Comparison of ENCODE assay signal across 14 cellular contexts in the genomic region with DNA sequence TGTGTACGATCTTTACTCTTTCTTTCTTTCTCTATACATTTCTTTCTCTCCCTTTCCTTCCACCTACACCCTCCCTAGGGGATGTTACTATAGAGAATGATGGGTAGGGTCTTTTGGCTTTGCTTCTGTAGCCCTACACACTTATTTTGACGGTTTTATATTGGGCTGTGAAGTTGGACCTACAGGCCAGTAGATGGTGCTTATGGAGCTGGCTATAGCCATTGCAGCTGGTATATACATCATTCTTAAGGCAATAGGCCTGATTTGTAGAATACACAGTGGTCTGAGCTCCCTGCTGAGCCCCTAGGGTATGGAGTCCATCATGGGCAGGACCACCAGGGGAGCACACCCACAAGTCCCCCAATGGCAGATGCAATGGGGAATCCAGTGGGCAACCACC.
A peak's percentile ranks its signal among the peaks of the same experiment; 100 is the strongest.
DNase-seq lines count a peak whose midpoint lies in the region; ATAC-seq and TF ChIP-seq lines count a peak whose summit lies in the region.
"Had no signal": no experiment of that assay in that cellular context is flagged by ENCODE, and none has a peak within 500 bp of the region (broad histone marks: within the 10 kb centered on the region; RNA-seq: fewer than 3 reads in every experiment).

No MANE protein-coding gene starts in this region.

- DNase-seq in AG09309 (ENCODE audit: low read depth), result no peak
- peak; percentile 6 for DNase-seq in ELR (ENCODE audit: low read depth)
- no peak for DNase-seq in WERI-Rb-1
- DNase-seq in fibroblast of the aortic adventitia (ENCODE audit: low read depth), result peak; percentile 10
- no peak for DNase-seq in colonic mucosa
- DNase-seq in SW480 (ENCODE audit: low spot score), result no peak
- DNase-seq in NCI-H510A (lab: John Stamatoyannopoulos, UW), result no peak
- DNase-seq: AML-193; CD4-positive, CD25-positive, alpha-beta regulatory T cell; DMS53 had no signal

- H3K36me3 ChIP-seq in WERI-Rb-1, result no peaks in the 10 kb centered on the region
- H3K36me3 ChIP-seq in colonic mucosa, result no peaks in the 10 kb centered on the region
- H3K36me3 ChIP-seq: BLaER1 treated with 17β-estradiol and CSF1 and Interleukin-3, amounts not matched to agents 10 nM and 100 nM had no signal

- no peak overlapping the region for H3K27ac ChIP-seq in WERI-Rb-1
- no peak overlapping the region for H3K27ac ChIP-seq in colonic mucosa
- H3K27ac ChIP-seq: A549; BLaER1 treated with 17β-estradiol and CSF1 and Interleukin-3, amounts not matched to agents 10 nM and 100 nM; HL-60 had no signal

- no peaks in the 10 kb centered on the region for H3K4me1 ChIP-seq in colonic mucosa
- H3K4me1 ChIP-seq: A549; BLaER1 treated with 17β-estradiol and CSF1 and Interleukin-3, amounts not matched to agents 10 nM and 100 nM had no signal

- no peaks in the 10 kb centered on the region for H3K27me3 ChIP-seq in WERI-Rb-1 (ENCODE audit: insufficient read depth, low read depth, severe bottlenecking)
- H3K27me3 ChIP-seq in colonic mucosa, result no peaks in the 10 kb centered on the region
- H3K27me3 ChIP-seq: BLaER1 treated with 17β-estradiol and CSF1 and Interleukin-3, amounts not matched to agents 10 nM and 100 nM had no signal

- H3K9me3 ChIP-seq in WERI-Rb-1 (ENCODE audit: severe bottlenecking), result no peaks in the 10 kb centered on the region
- no peaks in the 10 kb centered on the region for H3K9me3 ChIP-seq in colonic mucosa
- H3K9me3 ChIP-seq: A549; BLaER1 treated with 17β-estradiol and CSF1 and Interleukin-3, amounts not matched to agents 10 nM and 100 nM had no signal

- no peak for ATAC-seq in GM19395 (IDR thresholded peaks at IDR 0.05; ENCODE audit: unreplicated experiment)
- ATAC-seq: A549 had no signal

- H3K9ac ChIP-seq in colonic mucosa (ENCODE audit: low read depth in 2 of 2, low read length in 2 of 2), result no peak overlapping the region
- H3K9ac ChIP-seq: BLaER1 treated with 17β-estradiol and CSF1 and Interleukin-3, amounts not matched to agents 10 nM and 100 nM had no signal

- TF ChIP-seq CTCF in AG09309 (IDR thresholded peaks at IDR 0.05; ENCODE audit: control insufficient read depth, insufficient read depth, low read depth, low read length, missing control alignments) (peak; percentile 17), WERI-Rb-1 (IDR thresholded peaks at IDR 0.05; ENCODE audit: low read depth, low read length) (peak; percentile 46), fibroblast of the aortic adventitia (IDR thresholded peaks at IDR 0.05; ENCODE audit: insufficient read depth, low read length) (no peak), colonic mucosa (IDR thresholded peaks at IDR 0.05) (no peak)

- H3K4me3 ChIP-seq in AG09309 (ENCODE audit: control insufficient read depth, low read depth, low read length) (no peak overlapping the region), WERI-Rb-1 (ENCODE audit: low read depth, low read length) (no peak overlapping the region), fibroblast of the aortic adventitia (ENCODE audit: low read depth, low read length) (no peak overlapping the region), colonic mucosa (no peak overlapping the region)
- H3K4me3 ChIP-seq: A549; BLaER1 treated with 17β-estradiol and CSF1 and Interleukin-3, amounts not matched to agents 10 nM and 100 nM had no signal

- intact Hi-C loops in colonic mucosa (cut with DNase I), result no loop called here

Comparison
In these comparisons a context has a peak if more than half of its experiments do, and no peak if none do; other contexts are left out.
1. DNase-seq: peak in ELR (single experiment) and fibroblast of the aortic adventitia (single experiment); none in AG09309 (single experiment), WERI-Rb-1 (single experiment), colonic mucosa (single experiment), SW480 (single experiment) and NCI-H510A (single experiment).
2. CTCF ChIP-seq: peak in AG09309 (single experiment) and WERI-Rb-1 (single experiment); none in fibroblast of the aortic adventitia (single experiment) and colonic mucosa (single experiment).